Comparison of ENCODE assay signal across 8 cellular contexts in genomic region chr17:7840875-7841274, GRCh38. TPM values are rescaled to one million over a fixed set of nuclear protein-coding genes. Genes with fewer than 3 reads are reported as not detected.
A peak's percentile ranks its signal among the peaks of the same experiment; 100 is the strongest.
DNase-seq lines count a peak whose midpoint lies in the region; ATAC-seq and TF ChIP-seq lines count a peak whose summit lies in the region.

No MANE protein-coding gene starts in this region.

- in situ Hi-C loops in astrocyte of the cerebellum (cut with HindIII; ENCODE audit: low sequenced_read_pairs), result no loop called here

- H3K9me3 ChIP-seq in lung (ENCODE audit: control insufficient read depth in 2 of 2, insufficient read depth in 1 of 2, low read length in 1 of 2), result no peaks in the 10 kb centered on the region
- H3K9me3 ChIP-seq in tibial nerve, result no peaks in the 10 kb centered on the region

- 68 to 73% methylated on average over 1 of the region's 1 CpG for WGBS in lung, 2 donors
- WGBS in tibial nerve, 2 donors, result 27 to 42% methylated on average over 1 of the region's 1 CpG

- H3K36me3 ChIP-seq in lung (ENCODE audit: control insufficient read depth in 2 of 2, insufficient read depth in 2 of 2, low read length in 2 of 2) (peaks cover 0 to 6% of the 10 kb centered on the region in 2 donors), tibial nerve (peaks cover 0 to 4% (median 0%) of the 10 kb centered on the region in 3 donors)

- H3K4me3 ChIP-seq in astrocyte of the cerebellum (ENCODE audit: low read depth, low read length), result peak overlapping the region; percentile 70
- no peak overlapping the region for H3K4me3 ChIP-seq in lung
- H3K4me3 ChIP-seq in tibial nerve, result peak overlapping the region in 2 of 4 donors; percentile 63 to 77

- no peak for TF ChIP-seq EP300 in tibial nerve (IDR thresholded peaks at IDR 0.05)

- peaks cover 7 to 18% of the 10 kb centered on the region in 2 donors for H3K4me1 ChIP-seq in lung (ENCODE audit: control insufficient read depth in 2 of 2, insufficient read depth in 2 of 2, low read length in 2 of 2)
- peaks cover 0 to 75% (median 46%) of the 10 kb centered on the region in 4 donors for H3K4me1 ChIP-seq in tibial nerve

- no peak for ATAC-seq in lung (ENCODE audit: insufficient read depth, low FRiP score)

- peak overlapping the region; percentile 79 to 100 for H3K27ac ChIP-seq in lung (ENCODE audit: low read depth in 1 of 2, low read length in 1 of 2)
- peak overlapping the region; percentile 93 to 99 (median 96) for H3K27ac ChIP-seq in tibial nerve

- H3K27me3 ChIP-seq in lung (ENCODE audit: control insufficient read depth, insufficient read depth), result no peaks in the 10 kb centered on the region
- no peaks in the 10 kb centered on the region for H3K27me3 ChIP-seq in tibial nerve

- TF ChIP-seq CTCF in astrocyte of the cerebellum (IDR thresholded peaks at IDR 0.05; ENCODE audit: low read depth, low read length, missing control alignments) (no peak), lung (IDR thresholded peaks at IDR 0.05; ENCODE audit: control extremely low read depth, extremely low read depth) (no peak), tibial nerve (IDR thresholded peaks at IDR 0.05) (no peak)

- no peak for TF ChIP-seq POLR2A in tibial nerve (IDR thresholded peaks at IDR 0.05)

- peak; percentile 6 for DNase-seq in activated effector memory CD4-positive, alpha-beta T cell treated with anti-CD3 and anti-CD28 coated beads, Interleukin-2, amount 50 U/mL, for 16 hours
- no peak for DNase-seq in activated effector memory CD4-positive, alpha-beta T cell treated with Interleukin-2 at 50 U/mL for 16 hours
- DNase-seq in astrocyte of the cerebellum (ENCODE audit: low read depth) (no peak), lung (ENCODE audit: low spot score) (no peak), tibial nerve (ENCODE audit: low spot score in 2 of 2) (no peak), NCI-H1048 (lab: John Stamatoyannopoulos, UW) (no peak), HCEC 1CT (no peak)
- DNase-seq in activated CD8-positive, alpha-beta memory T cell treated with anti-CD3 and anti-CD28 coated beads, Interleukin-2, amount 50 U/mL, for 4 hours, result no peak

RNA-seq across cellular contexts. Expression of gene KDM6B, which starts 6.9 kb away (rescaled TPM):
- total RNA-seq in lung, result 10 to 100 TPM; 21.0 to 52.9 TPM
- polyA plus RNA-seq in lung, result 10 to 100 TPM; 30.2 to 38.9 TPM
- 10 to 100 TPM in 2 of 4 donors, 1 to 10 TPM in 2; 7.5 to 10.8 (median 9.7) TPM for total RNA-seq in tibial nerve

RNA-seq across cellular contexts. Expression of gene TMEM88, which starts 14.0 kb away (rescaled TPM):
- total RNA-seq in lung (10 to 100 TPM in 1 of 2 donors, 1 to 10 TPM in 1; 6.3 to 11.2 TPM), tibial nerve (10 to 100 TPM in 3 of 4 donors, 1 to 10 TPM in 1; 9.2 to 41.7 (median 25.6) TPM)
- polyA plus RNA-seq in lung, result 10 to 100 TPM; 11.5 to 19.6 TPM

RNA-seq across cellular contexts. Expression of gene NAA38, which starts 16.5 kb away (rescaled TPM):
- 10 to 100 TPM; 58.2 to 85.3 TPM for total RNA-seq in lung
- polyA plus RNA-seq in lung, result 100 to 1,000 TPM; 120 to 239 TPM
- total RNA-seq in tibial nerve, result 100 to 1,000 TPM; 104 to 198 (median 167) TPM

RNA-seq across cellular contexts. Expression of gene CYB5D1, which starts 16.9 kb away (rescaled TPM):
- total RNA-seq in lung, result 10 to 100 TPM; 17.9 to 21.6 TPM
- polyA plus RNA-seq in lung, result 10 to 100 TPM in 1 of 2 donors, 1 to 10 TPM in 1; 5.5 to 10.1 TPM
- total RNA-seq in tibial nerve, result 10 to 100 TPM in 2 of 4 donors, 1 to 10 TPM in 2; 9.4 to 13.6 (median 11.1) TPM

RNA-seq across cellular contexts. Expression of gene CHD3, which starts 47.7 kb away (rescaled TPM):
- total RNA-seq in lung (100 to 1,000 TPM in 1 of 2 donors, 10 to 100 TPM in 1; 83.0 to 112 TPM), tibial nerve (100 to 1,000 TPM in 3 of 4 donors, 10 to 100 TPM in 1; 80.4 to 202 (median 125) TPM)
- polyA plus RNA-seq in lung, result 10 to 100 TPM; 60.9 to 69.9 TPM
